ENCODE assay signal across 1 cellular context in the genomic region with DNA sequence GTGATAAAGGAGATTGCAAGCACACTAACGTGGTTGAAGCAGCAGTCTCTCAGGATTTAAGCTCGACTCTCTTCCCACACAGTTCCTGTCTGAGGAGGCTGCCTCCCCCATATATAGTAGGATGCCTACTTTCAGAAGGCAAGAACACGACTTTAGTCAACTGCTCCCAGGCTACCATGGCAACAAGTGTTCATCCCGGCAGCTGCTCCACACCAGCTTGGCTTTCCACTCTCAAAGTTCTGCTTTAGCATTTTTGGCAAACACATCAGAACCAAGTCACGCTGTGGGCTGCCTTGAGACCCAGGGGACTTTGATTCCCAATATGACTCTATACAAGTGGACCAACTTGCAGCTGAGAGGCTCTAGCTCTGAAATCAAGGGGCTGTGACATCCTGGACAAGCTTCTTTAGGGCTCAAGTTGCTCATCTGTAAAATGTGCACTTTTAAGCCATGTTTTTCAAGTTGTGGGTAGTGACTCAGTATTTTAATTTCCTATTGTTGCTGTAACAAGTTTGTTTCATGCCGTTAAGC.
TF ChIP-seq lines count a peak whose summit lies in the region.

No MANE protein-coding gene starts in this region.

TF ChIP-seq in K562, 482 proteins besides CTCF, POLR2A, EP300 and RAD21:
- TF ChIP-seq RFX1 (IDR thresholded peaks at IDR 0.05), result peak; percentile 37; the same call in 1 of the 2 replicates
- TF ChIP-seq, protein P1, sequence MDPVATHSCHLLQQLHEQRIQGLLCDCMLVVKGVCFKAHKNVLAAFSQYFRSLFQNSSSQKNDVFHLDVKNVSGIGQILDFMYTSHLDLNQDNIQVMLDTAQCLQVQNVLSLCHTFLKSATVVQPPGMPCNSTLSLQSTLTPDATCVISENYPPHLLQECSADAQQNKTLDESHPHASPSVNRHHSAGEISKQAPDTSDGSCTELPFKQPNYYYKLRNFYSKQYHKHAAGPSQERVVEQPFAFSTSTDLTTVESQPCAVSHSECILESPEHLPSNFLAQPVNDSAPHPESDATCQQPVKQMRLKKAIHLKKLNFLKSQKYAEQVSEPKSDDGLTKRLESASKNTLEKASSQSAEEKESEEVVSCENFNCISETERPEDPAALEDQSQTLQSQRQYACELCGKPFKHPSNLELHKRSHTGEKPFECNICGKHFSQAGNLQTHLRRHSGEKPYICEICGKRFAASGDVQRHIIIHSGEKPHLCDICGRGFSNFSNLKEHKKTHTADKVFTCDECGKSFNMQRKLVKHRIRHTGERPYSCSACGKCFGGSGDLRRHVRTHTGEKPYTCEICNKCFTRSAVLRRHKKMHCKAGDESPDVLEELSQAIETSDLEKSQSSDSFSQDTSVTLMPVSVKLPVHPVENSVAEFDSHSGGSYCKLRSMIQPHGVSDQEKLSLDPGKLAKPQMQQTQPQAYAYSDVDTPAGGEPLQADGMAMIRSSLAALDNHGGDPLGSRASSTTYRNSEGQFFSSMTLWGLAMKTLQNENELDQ (CRISPR knock-in tag; IDR thresholded peaks at IDR 0.05; ENCODE audit: borderline replicate concordance), result no peak
- TF ChIP-seq, protein P2, sequence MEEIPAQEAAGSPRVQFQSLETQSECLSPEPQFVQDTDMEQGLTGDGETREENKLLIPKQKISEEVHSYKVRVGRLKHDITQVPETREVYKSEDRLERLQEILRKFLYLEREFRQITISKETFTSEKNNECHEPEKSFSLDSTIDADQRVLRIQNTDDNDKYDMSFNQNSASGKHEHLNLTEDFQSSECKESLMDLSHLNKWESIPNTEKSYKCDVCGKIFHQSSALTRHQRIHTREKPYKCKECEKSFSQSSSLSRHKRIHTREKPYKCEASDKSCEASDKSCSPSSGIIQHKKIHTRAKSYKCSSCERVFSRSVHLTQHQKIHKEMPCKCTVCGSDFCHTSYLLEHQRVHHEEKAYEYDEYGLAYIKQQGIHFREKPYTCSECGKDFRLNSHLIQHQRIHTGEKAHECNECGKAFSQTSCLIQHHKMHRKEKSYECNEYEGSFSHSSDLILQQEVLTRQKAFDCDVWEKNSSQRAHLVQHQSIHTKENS (CRISPR knock-in tag; IDR thresholded peaks at IDR 0.05), result no peak
TF ChIP-seq in K562: peak in this region for 1.
